ENCODE assay signal across 8 cellular contexts in genomic region chr1:150066838-150067183, GRCh38. TPM values are rescaled to one million over a fixed set of nuclear protein-coding genes. Genes with fewer than 3 reads are reported as not detected.
A peak's percentile ranks its signal among the peaks of the same experiment; 100 is the strongest.
DNase-seq lines count a peak whose midpoint lies in the region; TF ChIP-seq lines count a peak whose summit lies in the region.

No MANE protein-coding gene starts in this region.

- H3K9me2 ChIP-seq in neural cell (ENCODE audit: insufficient read depth, low read length) = no peaks in the 10 kb centered on the region

- TF ChIP-seq RAD21 in neural cell (conservative IDR thresholded peaks at IDR 0.05) = no peak

- peak overlapping the region; percentile 92 to 98 (median 96) for H3K27ac ChIP-seq in esophagus squamous epithelium
- H3K27ac ChIP-seq in neural cell (ENCODE audit: low read length) = peak overlapping the region; percentile 99
- H3K27ac ChIP-seq in testis = peak overlapping the region; percentile 91 to 94

- intact Hi-C loops in esophagus squamous epithelium (cut with DNase I) = no loop called here
- intact Hi-C loops in testis (cut with DNase I; ENCODE audit: low total_unique reads) = no loop called here

- H3K79me2 ChIP-seq in neural cell (replicated peaks; ENCODE audit: insufficient read depth, low read length) = peaks cover 32% of the 10 kb centered on the region

- no peaks in the 10 kb centered on the region for H4K20me1 ChIP-seq in neural cell (ENCODE audit: insufficient read depth)

- no peak for TF ChIP-seq EP300 in neural cell (conservative IDR thresholded peaks at IDR 0.05; ENCODE audit: poor library complexity, severe bottlenecking)

- H3K4me1 ChIP-seq in esophagus squamous epithelium (peaks cover 12 to 50% (median 22%) of the 10 kb centered on the region in 3 donors), testis (peaks cover 11% of the 10 kb centered on the region)

- TF ChIP-seq POLR2A in esophagus squamous epithelium (IDR thresholded peaks at IDR 0.05) (no peak), testis (IDR thresholded peaks at IDR 0.05) (no peak)

- H3K4me2 ChIP-seq in neural cell (ENCODE audit: low read length) = peak overlapping the region; percentile 69

- H3K36me3 ChIP-seq in GM06990 (ENCODE audit: control insufficient read depth, insufficient read depth, low read length) (no peaks in the 10 kb centered on the region; the same call in 1 of the 2 replicates), esophagus squamous epithelium (peaks cover 0 to 12% (median 0%) of the 10 kb centered on the region in 3 donors), neural cell (ENCODE audit: insufficient read depth, low read length) (no peaks in the 10 kb centered on the region), testis (ENCODE audit: low read depth, missing control alignments) (no peaks in the 10 kb centered on the region)

- 0% methylated on average over 5 to 7 of the region's 18 CpGs for WGBS in esophagus squamous epithelium, 2 donors
- WGBS in testis, 2 donors = 0 to 1% methylated on average over 14 to 17 of the region's 18 CpGs

- H3F3A ChIP-seq in neural cell (ENCODE audit: insufficient read depth, low read length, poor library complexity, severe bottlenecking) = no peaks in the 10 kb centered on the region

- TF ChIP-seq CTCF in GM06990 (IDR thresholded peaks at IDR 0.05; ENCODE audit: insufficient read depth, low read length, poor library complexity, severe bottlenecking) (no peak), HFF-Myc (IDR thresholded peaks at IDR 0.05; ENCODE audit: low read depth, low read length, missing control alignments) (no peak), esophagus squamous epithelium (IDR thresholded peaks at IDR 0.05) (no peak), neural cell (IDR thresholded peaks at IDR 0.05; ENCODE audit: poor library complexity, severe bottlenecking) (no peak), testis (IDR thresholded peaks at IDR 0.05) (no peak)

- peak overlapping the region; percentile 84 for H2AFZ ChIP-seq in neural cell (ENCODE audit: low read depth, low read length)

- H3K4me3 ChIP-seq in GM06990 (replicated peaks; ENCODE audit: low read depth, low read length) (peak overlapping the region; percentile 66), HFF-Myc (replicated peaks; ENCODE audit: low read depth, low read length) (peak overlapping the region; percentile 73), esophagus squamous epithelium (peak overlapping the region; percentile 59 to 82 (median 70)), neural cell (ENCODE audit: low read length) (peak overlapping the region; percentile 77), testis (peak overlapping the region; percentile 84 to 86)

- no peaks in the 10 kb centered on the region for H3K27me3 ChIP-seq in GM06990 (replicated peaks; ENCODE audit: control insufficient read depth, insufficient read depth, low read length)
- no peaks in the 10 kb centered on the region for H3K27me3 ChIP-seq in esophagus squamous epithelium
- no peaks in the 10 kb centered on the region for H3K27me3 ChIP-seq in neural cell (ENCODE audit: insufficient read depth, low read depth, low read length)
- no peaks in the 10 kb centered on the region for H3K27me3 ChIP-seq in testis

- H3K9ac ChIP-seq in neural cell (ENCODE audit: low read length) = peak overlapping the region; percentile 98

- DNase-seq in GM06990 (ENCODE audit: extremely low read depth, insufficient read length) (no peak), HFF-Myc (ENCODE audit: extremely low read depth, low read depth) (no peak), NCI-H1694 treated with DMSO at 0.1 percent for 48 hours (lab: John Stamatoyannopoulos, UW) (peak; percentile 91), esophagus squamous epithelium (lab: John Stamatoyannopoulos, UW) (no peak), testis (no peak), cerebellar nuclear complex (lab: John Stamatoyannopoulos, UW) (no peak)
- peak; percentile 73 for DNase-seq in activated CD8-positive, alpha-beta memory T cell treated with anti-CD3 and anti-CD28 coated beads, Interleukin-2, amount 50 U/mL, for 48 hours

- no peaks in the 10 kb centered on the region for H3K9me3 ChIP-seq in esophagus squamous epithelium
- no peaks in the 10 kb centered on the region for H3K9me3 ChIP-seq in neural cell (ENCODE audit: low read length)
- H3K9me3 ChIP-seq in testis = no peaks in the 10 kb centered on the region

TF ChIP-seq in neural cell, 6 proteins besides CTCF, POLR2A, EP300 and RAD21:
- TF ChIP-seq POLR2AphosphoS5 (IDR thresholded peaks at IDR 0.05) = peak; percentile 7
- TF ChIP-seq REST (IDR thresholded peaks at IDR 0.05; ENCODE audit: borderline replicate concordance) = no peak
- TF ChIP-seq EZH2 (IDR thresholded peaks at IDR 0.05; ENCODE audit: borderline replicate concordance, insufficient read depth, low read length, poor library complexity, severe bottlenecking) = no peak
- no peak for TF ChIP-seq MXI1 (conservative IDR thresholded peaks at IDR 0.05; ENCODE audit: poor library complexity, severe bottlenecking)
- no peak for TF ChIP-seq TAF1 (IDR thresholded peaks at IDR 0.05; ENCODE audit: low read depth)

RNA-seq across cellular contexts. Expression of gene VPS45, which starts 0.8 kb away (rescaled TPM):
- total RNA-seq in esophagus squamous epithelium = 10 to 100 TPM; 23.4 to 31.7 (median 29.1) TPM
- 150 and 174 TPM in 2 replicates for polyA plus RNA-seq in neural cell
- 141 and 149 TPM in 2 replicates for polyA minus RNA-seq in neural cell
- 10 to 100 TPM; 50.3 to 50.7 TPM for total RNA-seq in testis
- 28.4 TPM for polyA plus RNA-seq in testis (ENCODE audit: insufficient read depth, low read depth, low replicate concordance)

RNA-seq across cellular contexts. Expression of gene OTUD7B, which starts 56.3 kb away (rescaled TPM):
- total RNA-seq in esophagus squamous epithelium (10 to 100 TPM in 1 of 4 donors, 1 to 10 TPM in 3; 8.5 to 12.6 (median 9.1) TPM), testis (10 to 100 TPM; 23.1 to 31.5 TPM)
- polyA plus RNA-seq in neural cell (2.1 and 5.4 TPM in 2 replicates), testis (ENCODE audit: insufficient read depth, low read depth, low replicate concordance) (30.3 TPM)
- polyA minus RNA-seq in neural cell = 7.1 and 8.9 TPM in 2 replicates

Comparison
In these comparisons a context has a peak if more than half of its experiments do, and no peak if none do; other contexts are left out.
1. DNase-seq: peak in NCI-H1694 treated with DMSO at 0.1 percent for 48 hours (single experiment) and activated CD8-positive, alpha-beta memory T cell treated with anti-CD3 and anti-CD28 coated beads, Interleukin-2, amount 50 U/mL, for 48 hours (single experiment); none in GM06990 (single experiment), HFF-Myc (single experiment), esophagus squamous epithelium (single experiment), testis (single experiment) and cerebellar nuclear complex (0 of 2).
2. Peak in every context shown above with its lines, with median percentiles within 50 percentile points of each other: H3K4me3 ChIP-seq and H3K27ac ChIP-seq.